32 cellular contexts compared by ENCODE assay signal in genomic region chr13:95445116-95445515, GRCh38.
"Had no signal": no experiment of that assay in that cellular context is flagged by ENCODE, and none has a peak within 500 bp of the region (broad histone marks: within the 10 kb centered on the region; RNA-seq: fewer than 3 reads in every experiment).

No MANE protein-coding gene starts in this region.

- H3K9me3 Mint-ChIP-seq: activated B cell treated with CpG ODN at 0.5 μM for 24 hours; activated CD8-positive, alpha-beta T cell treated with anti-CD3 and anti-CD28 coated beads for 36 hours; activated naive CD4-positive, alpha-beta T cell treated with anti-CD3 and anti-CD28 coated beads for 36 hours; activated naive CD4-positive, alpha-beta T cell treated with anti-CD3 and anti-CD28 coated beads, Interleukin-2, amount 50 U/mL, for 24 hours; activated naive CD8-positive, alpha-beta T cell treated with anti-CD3 and anti-CD28 coated beads for 36 hours; activated T-cell treated with anti-CD3 and anti-CD28 coated beads, Interleukin-2, amount 50 U/mL, for 4 hours; activated T-helper 17 cell treated with anti-CD3 and anti-CD28 coated beads, Interleukin-2, amount 50 U/mL, for 72 hours; central memory CD8-positive, alpha-beta T cell; effector memory CD8-positive, alpha-beta T cell; T-helper 2 cell treated with Interferon-gamma antibody and Interleukin-4, amounts not matched to agents 5 μg/mL and 100 μg/mL, for 36 hours had no signal

- ATAC-seq: activated CD4-positive, CD25-positive, alpha-beta regulatory T cell treated with anti-CD3 and anti-CD28 coated beads, Interleukin-2, amount 50 U/mL, for 24 hours; activated CD8-positive, alpha-beta T cell treated with anti-CD3 and anti-CD28 coated beads for 36 hours; activated T-cell treated with anti-CD3 and anti-CD28 coated beads, Interleukin-2, amount 50 U/mL, for 4 hours; activated T-helper 17 cell treated with anti-CD3 and anti-CD28 coated beads, Interleukin-2, amount 50 U/mL, for 72 hours; effector memory CD8-positive, alpha-beta T cell; foreskin keratinocyte; gastrocnemius medialis; heart left ventricle; T-helper 17 cell had no signal

- H3K36me3 Mint-ChIP-seq: activated naive CD4-positive, alpha-beta T cell treated with anti-CD3 and anti-CD28 coated beads, Interleukin-2, amount 50 U/mL, for 24 hours; activated naive CD8-positive, alpha-beta T cell treated with anti-CD3 and anti-CD28 coated beads for 36 hours had no signal

- H3K4me1 Mint-ChIP-seq: activated B cell treated with CpG ODN at 0.5 μM for 24 hours; activated naive CD4-positive, alpha-beta T cell treated with anti-CD3 and anti-CD28 coated beads, Interleukin-2, amount 50 U/mL, for 24 hours; activated T-helper 17 cell treated with anti-CD3 and anti-CD28 coated beads, Interleukin-2, amount 50 U/mL, for 72 hours; central memory CD8-positive, alpha-beta T cell had no signal

- H3K27ac Mint-ChIP-seq: activated B cell treated with CpG ODN at 0.5 μM for 24 hours; activated CD8-positive, alpha-beta T cell treated with anti-CD3 and anti-CD28 coated beads for 36 hours; activated naive CD4-positive, alpha-beta T cell treated with anti-CD3 and anti-CD28 coated beads for 36 hours; activated naive CD4-positive, alpha-beta T cell treated with anti-CD3 and anti-CD28 coated beads, Interleukin-2, amount 50 U/mL, for 24 hours; activated naive CD8-positive, alpha-beta T cell treated with anti-CD3 and anti-CD28 coated beads for 36 hours; activated T-helper 17 cell treated with anti-CD3 and anti-CD28 coated beads, Interleukin-2, amount 50 U/mL, for 72 hours; effector memory CD8-positive, alpha-beta T cell; T-helper 17 cell; T-helper 2 cell treated with Interferon-gamma antibody and Interleukin-4, amounts not matched to agents 5 μg/mL and 100 μg/mL, for 36 hours had no signal

- H3K4me1 ChIP-seq: esophagus muscularis mucosa, foreskin keratinocyte, gastrocnemius medialis, heart left ventricle had no signal

- H3K27ac ChIP-seq: brain microvascular endothelial cell, esophagus muscularis mucosa, foreskin keratinocyte, gastrocnemius medialis, heart left ventricle, WERI-Rb-1 had no signal

- H3K4me3 ChIP-seq: esophagus muscularis mucosa, gastrocnemius medialis, heart left ventricle had no signal

- DNase-seq: activated B cell treated with CpG ODN at 0.5 μM for 24 hours; activated CD4-positive, alpha-beta T cell treated with anti-CD3 and anti-CD28 coated beads for 48 hours; activated CD4-positive, alpha-beta T cell treated with anti-CD3 and anti-CD28 coated beads, Interleukin-2, amount 50 U/mL, for 1 hour; activated CD4-positive, alpha-beta T cell treated with anti-CD3 and anti-CD28 coated beads, Interleukin-2, amount 50 U/mL, for 48 hours; activated CD8-positive, alpha-beta memory T cell treated with anti-CD3 and anti-CD28 coated beads for 24 hours; activated CD8-positive, alpha-beta T cell treated with anti-CD3 and anti-CD28 coated beads for 36 hours; activated effector memory CD4-positive, alpha-beta T cell treated with Interleukin-2 at 50 U/mL for 16 hours; activated gamma-delta T cell treated with Interleukin-2 at 50 U/mL for 16 hours; activated naive CD4-positive, alpha-beta T cell treated with anti-CD3 and anti-CD28 coated beads for 36 hours; activated naive CD8-positive, alpha-beta T cell treated with anti-CD3 and anti-CD28 coated beads for 36 hours; activated T-cell treated with anti-CD3 and anti-CD28 coated beads, Interleukin-2, amount 50 U/mL, for 4 hours; anterior cingulate cortex; brain microvascular endothelial cell; cortex of kidney; dermis blood vessel endothelial cell; effector CD4-positive, alpha-beta T cell; effector memory CD8-positive, alpha-beta T cell; erythroblast; foreskin keratinocyte; gastrocnemius medialis; glutamatergic neuron; heart left ventricle; T-helper 1 cell; T-helper 17 cell; T1000; WERI-Rb-1 had no signal

- H3K4me3 Mint-ChIP-seq: activated B cell treated with CpG ODN at 0.5 μM for 24 hours; activated CD8-positive, alpha-beta T cell treated with anti-CD3 and anti-CD28 coated beads for 36 hours; activated naive CD4-positive, alpha-beta T cell treated with anti-CD3 and anti-CD28 coated beads for 36 hours; activated naive CD4-positive, alpha-beta T cell treated with anti-CD3 and anti-CD28 coated beads, Interleukin-2, amount 50 U/mL, for 24 hours; activated naive CD8-positive, alpha-beta T cell treated with anti-CD3 and anti-CD28 coated beads for 36 hours; activated T-cell treated with anti-CD3 and anti-CD28 coated beads, Interleukin-2, amount 50 U/mL, for 4 hours; activated T-helper 17 cell treated with anti-CD3 and anti-CD28 coated beads, Interleukin-2, amount 50 U/mL, for 72 hours; central memory CD8-positive, alpha-beta T cell; effector memory CD8-positive, alpha-beta T cell; T-helper 17 cell; T-helper 2 cell treated with Interferon-gamma antibody and Interleukin-4, amounts not matched to agents 5 μg/mL and 100 μg/mL, for 36 hours had no signal

- H3K9me3 ChIP-seq: esophagus muscularis mucosa, gastrocnemius medialis, heart left ventricle had no signal

- H3K27me3 ChIP-seq: brain microvascular endothelial cell, gastrocnemius medialis had no signal

- H3K36me3 ChIP-seq: brain microvascular endothelial cell, esophagus muscularis mucosa, gastrocnemius medialis, heart left ventricle, WERI-Rb-1 had no signal
